Comparison of ENCODE assay signal across 1 cellular context in genomic region chr3:170079466-170080165, GRCh38.
TF ChIP-seq lines count a peak whose summit lies in the region.

No MANE protein-coding gene starts in this region.

TF ChIP-seq in HepG2, 621 proteins besides CTCF, POLR2A, EP300 and RAD21 (continued from another document):
- TF ChIP-seq ZNF276 (CRISPR knock-in tag; IDR thresholded peaks at IDR 0.05; ENCODE audit: low read depth) (no peak), ARID5B (CRISPR knock-in tag; IDR thresholded peaks at IDR 0.05) (0 out of 2 replicates have a peak, but pooled peaks have one; percentile 34), SAP130 (CRISPR knock-in tag; IDR thresholded peaks at IDR 0.05; ENCODE audit: low read depth) (0 out of 2 replicates have a peak, but pooled peaks have one; percentile 11), HNRNPUL1 (IDR thresholded peaks at IDR 0.05; ENCODE audit: low read depth, low read length) (peak; percentile 92), ZBTB21 (CRISPR knock-in tag; IDR thresholded peaks at IDR 0.05) (no peak), ZSCAN25 (CRISPR knock-in tag; IDR thresholded peaks at IDR 0.05) (no peak), AGO1 (IDR thresholded peaks at IDR 0.05; ENCODE audit: low read depth, low read length, poor library complexity, severe bottlenecking) (no peak), ZNF263 (CRISPR knock-in tag; IDR thresholded peaks at IDR 0.05) (no peak), ZNF704 (CRISPR knock-in tag; IDR thresholded peaks at IDR 0.05; ENCODE audit: borderline replicate concordance) (no peak), ZNF232 (CRISPR knock-in tag; IDR thresholded peaks at IDR 0.05; ENCODE audit: borderline replicate concordance) (no peak), SRSF1 (optimal IDR thresholded peaks at IDR 0.05; ENCODE audit: low read depth, low read length) (no peak), GRHL1 (CRISPR knock-in tag; conservative IDR thresholded peaks at IDR 0.05) (no peak), ZNF788 (CRISPR knock-in tag; IDR thresholded peaks at IDR 0.05; ENCODE audit: borderline replicate concordance) (no peak), TEAD2 (CRISPR knock-in tag; IDR thresholded peaks at IDR 0.05) (no peak), HDAC2 (CRISPR knock-in tag; IDR thresholded peaks at IDR 0.05) (no peak), ZNF441 (CRISPR knock-in tag; IDR thresholded peaks at IDR 0.05; ENCODE audit: borderline replicate concordance) (no peak), CHD4 (IDR thresholded peaks at IDR 0.05; ENCODE audit: borderline replicate concordance, low read length) (peak; percentile 37; the same call in 1 of the 2 replicates), ZSCAN31 (CRISPR knock-in tag; IDR thresholded peaks at IDR 0.05; ENCODE audit: low read depth) (no peak)
- TF ChIP-seq, protein P1, sequence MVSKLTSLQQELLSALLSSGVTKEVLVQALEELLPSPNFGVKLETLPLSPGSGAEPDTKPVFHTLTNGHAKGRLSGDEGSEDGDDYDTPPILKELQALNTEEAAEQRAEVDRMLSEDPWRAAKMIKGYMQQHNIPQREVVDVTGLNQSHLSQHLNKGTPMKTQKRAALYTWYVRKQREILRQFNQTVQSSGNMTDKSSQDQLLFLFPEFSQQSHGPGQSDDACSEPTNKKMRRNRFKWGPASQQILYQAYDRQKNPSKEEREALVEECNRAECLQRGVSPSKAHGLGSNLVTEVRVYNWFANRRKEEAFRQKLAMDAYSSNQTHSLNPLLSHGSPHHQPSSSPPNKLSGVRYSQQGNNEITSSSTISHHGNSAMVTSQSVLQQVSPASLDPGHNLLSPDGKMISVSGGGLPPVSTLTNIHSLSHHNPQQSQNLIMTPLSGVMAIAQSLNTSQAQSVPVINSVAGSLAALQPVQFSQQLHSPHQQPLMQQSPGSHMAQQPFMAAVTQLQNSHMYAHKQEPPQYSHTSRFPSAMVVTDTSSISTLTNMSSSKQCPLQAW (CRISPR knock-in tag; IDR thresholded peaks at IDR 0.05) = peak; percentile 46; the same call in 1 of the 2 replicates
